16 cellular contexts compared by ENCODE assay signal in genomic region chr16:47712276-47713224, GRCh38.
A peak's percentile ranks its signal among the peaks of the same experiment; 100 is the strongest.
DNase-seq lines count a peak whose midpoint lies in the region; ATAC-seq, FAIRE-seq and TF ChIP-seq lines count a peak whose summit lies in the region.
"Had no signal": no experiment of that assay in that cellular context is flagged by ENCODE, and none has a peak within 500 bp of the region (broad histone marks: within the 10 kb centered on the region; RNA-seq: fewer than 3 reads in every experiment).

No MANE protein-coding gene starts in this region.

- H2AFZ ChIP-seq in K562 (ENCODE audit: low read depth, low read length): no peak overlapping the region

- H3K4me1 ChIP-seq in K562 (replicated peaks in 1 of 2; ENCODE audit: control insufficient read depth in 2 of 2, insufficient read depth in 2 of 2, low read length in 2 of 2) (peaks cover 0 to 5% of the 10 kb centered on the region in 2 experiments; a peak in 2 of 5 replicates), spleen (peaks cover 0 to 5% (median 0%) of the 10 kb centered on the region in 6 donors)
- H3K4me1 ChIP-seq: heart left ventricle, left lung had no signal

- H3K9me3 Mint-ChIP-seq in activated CD8-positive, alpha-beta memory T cell treated with anti-CD3 and anti-CD28 coated beads, Interleukin-2, amount 10 ng/mL, durations not matched to agents 7 days and 5 days (ENCODE audit: low read depth): no peaks in the 10 kb centered on the region
- H3K9me3 Mint-ChIP-seq: activated naive CD4-positive, alpha-beta T cell treated with anti-CD3 and anti-CD28 coated beads, Interleukin-2, amount 10 ng/mL, durations not matched to agents 7 days and 5 days had no signal

- no peaks in the 10 kb centered on the region for H3K9me1 ChIP-seq in K562 (ENCODE audit: control insufficient read depth, insufficient read depth, low read length)

- peak; percentile 29 for ATAC-seq in activated CD8-positive, alpha-beta memory T cell treated with anti-CD3 and anti-CD28 coated beads, Interleukin-2, amount 10 ng/mL, durations not matched to agents 7 days and 5 days
- ATAC-seq in HG03442 (IDR thresholded peaks at IDR 0.05; ENCODE audit: unreplicated experiment): peak; percentile 8
- ATAC-seq in K562: peak; percentile 31
- ATAC-seq: left lung had no signal

- TF ChIP-seq CTCF in K562 (IDR thresholded peaks at IDR 0.05 in 2 of 3, conservative IDR thresholded peaks at IDR 0.05 in 1 of 3; ENCODE audit: insufficient read depth in 2 of 3, low read depth in 1 of 3, low read length in 3 of 3) (no peak), spleen (IDR thresholded peaks at IDR 0.05 in 8 of 11, conservative IDR thresholded peaks at IDR 0.05 in 3 of 11) (no peak)

- peaks cover 15% of the 10 kb centered on the region for H3K27me3 Mint-ChIP-seq in activated CD8-positive, alpha-beta memory T cell treated with anti-CD3 and anti-CD28 coated beads, Interleukin-2, amount 10 ng/mL, durations not matched to agents 7 days and 5 days
- H3K27me3 Mint-ChIP-seq: activated naive CD4-positive, alpha-beta T cell treated with anti-CD3 and anti-CD28 coated beads, Interleukin-2, amount 10 ng/mL, durations not matched to agents 7 days and 5 days had no signal

- H3K36me3 ChIP-seq in K562 (ENCODE audit: control insufficient read depth, insufficient read depth, low read length) (no peaks in the 10 kb centered on the region), spleen (no peaks in the 10 kb centered on the region)
- H3K36me3 ChIP-seq: heart left ventricle, left lung had no signal

- in situ Hi-C loops in K562 (cut with MboI): no loop called here

- no peak overlapping the region for H3K4me3 ChIP-seq in K562
- H3K4me3 ChIP-seq in spleen: no peak overlapping the region
- H3K4me3 ChIP-seq: heart left ventricle, left lung had no signal

- CTCF ChIA-PET in activated CD8-positive, alpha-beta memory T cell treated with anti-CD3 and anti-CD28 coated beads, Interleukin-2, amount 10 ng/mL, durations not matched to agents 7 days and 5 days (lab: Charles Lee): interaction anchor here (1.1 to 1.2 kb wide), 2 partner anchors 11 to 569 kb away, joined by 3 read pairs; partner anchors contain the start of gene NETO2
- CTCF ChIA-PET in K562 (lab: Yijun Ruan, JAX; ENCODE audit: low intra/inter-chr PET ratio): no interaction called here

- no peak for TF ChIP-seq EP300 in K562 (IDR thresholded peaks at IDR 0.05; ENCODE audit: low read length)

- 35% methylated on average over 14 of the region's 17 CpGs for WGBS in K562 (ENCODE audit: insufficient coverage, low coverage, missing lambda C conversion rate)
- 72 to 85% (median 81%) methylated on average over 17 of the region's 17 CpGs for WGBS in spleen, 5 donors

- no peaks in the 10 kb centered on the region for H3K79me2 ChIP-seq in K562 (ENCODE audit: control insufficient read depth, insufficient read depth, low read length)

- H3K27ac ChIP-seq in K562 (ENCODE audit: extremely low read depth, low read depth, low read length) (no peak overlapping the region), spleen (no peak overlapping the region)
- H3K27ac ChIP-seq: heart left ventricle had no signal

- TF ChIP-seq RAD21 in K562 (CRISPR knock-in tag; conservative IDR thresholded peaks at IDR 0.05 in 1 of 2, IDR thresholded peaks at IDR 0.05 in 1 of 2): no peak

- POLR2A ChIA-PET in K562 (lab: Yijun Ruan, JAX): no interaction called here

- H3K4me1 Mint-ChIP-seq in activated CD8-positive, alpha-beta memory T cell treated with anti-CD3 and anti-CD28 coated beads, Interleukin-2, amount 10 ng/mL, durations not matched to agents 7 days and 5 days: peaks cover 23% of the 10 kb centered on the region
- H3K4me1 Mint-ChIP-seq: activated naive CD4-positive, alpha-beta T cell treated with anti-CD3 and anti-CD28 coated beads, Interleukin-2, amount 10 ng/mL, durations not matched to agents 7 days and 5 days had no signal

- H4K20me1 ChIP-seq in K562 (replicated peaks; ENCODE audit: control insufficient read depth, insufficient read depth, low read length): no peaks in the 10 kb centered on the region

- BruUV-seq in K562 (replicated peaks; lab: Mats Ljungman, UMichigan): no TSS peak

- H3K9ac ChIP-seq in K562 (ENCODE audit: insufficient read depth in 1 of 2, low read depth in 2 of 2, low read length in 2 of 2): no peak overlapping the region

- H3K27me3 ChIP-seq in K562 (ENCODE audit: control insufficient read depth in 2 of 2, insufficient read depth in 2 of 2, low read length in 2 of 2): peaks cover 2 to 8% of the 10 kb centered on the region in 2 experiments; a peak in 3 of 5 replicates
- H3K27me3 ChIP-seq in spleen (replicated peaks in 1 of 7): no peaks in the 10 kb centered on the region
- H3K27me3 ChIP-seq: left lung had no signal

- no peak overlapping the region for H3K4me2 ChIP-seq in K562 (ENCODE audit: insufficient read depth, low read length)

- H3K9me3 ChIP-seq in K562 (replicated peaks; ENCODE audit: control insufficient read depth, insufficient read depth, low read depth, low read length) (no peaks in the 10 kb centered on the region), spleen (no peaks in the 10 kb centered on the region)
- H3K9me3 ChIP-seq: Caco-2, heart left ventricle, left lung had no signal

- H3K4me3 Mint-ChIP-seq in activated CD8-positive, alpha-beta memory T cell treated with anti-CD3 and anti-CD28 coated beads, Interleukin-2, amount 10 ng/mL, durations not matched to agents 7 days and 5 days: no peak overlapping the region
- H3K4me3 Mint-ChIP-seq: activated naive CD4-positive, alpha-beta T cell treated with anti-CD3 and anti-CD28 coated beads, Interleukin-2, amount 10 ng/mL, durations not matched to agents 7 days and 5 days had no signal

- no peaks in the 10 kb centered on the region for H3K36me3 Mint-ChIP-seq in activated CD8-positive, alpha-beta memory T cell treated with anti-CD3 and anti-CD28 coated beads, Interleukin-2, amount 10 ng/mL, durations not matched to agents 7 days and 5 days
- H3K36me3 Mint-ChIP-seq: activated naive CD4-positive, alpha-beta T cell treated with anti-CD3 and anti-CD28 coated beads, Interleukin-2, amount 10 ng/mL, durations not matched to agents 7 days and 5 days had no signal

- H3K27ac Mint-ChIP-seq in activated CD8-positive, alpha-beta memory T cell treated with anti-CD3 and anti-CD28 coated beads, Interleukin-2, amount 10 ng/mL, durations not matched to agents 7 days and 5 days: peak overlapping the region; percentile 13
- H3K27ac Mint-ChIP-seq: activated naive CD4-positive, alpha-beta T cell treated with anti-CD3 and anti-CD28 coated beads, Interleukin-2, amount 10 ng/mL, durations not matched to agents 7 days and 5 days had no signal

- peak; percentile 42 for FAIRE-seq in K562 (lab: Jason Lieb, UNC)

- TF ChIP-seq POLR2A in K562 (conservative IDR thresholded peaks at IDR 0.05): no peak
- TF ChIP-seq POLR2A in spleen (IDR thresholded peaks at IDR 0.05): no peak

- no peak for DNase-seq in activated CD8-positive, alpha-beta memory T cell treated with anti-CD3 and anti-CD28 coated beads, Interleukin-2, amount 10 ng/mL, durations not matched to agents 7 days and 5 days
- no peak for DNase-seq in activated CD8-positive, alpha-beta memory T cell treated with anti-CD3 and anti-CD28 coated beads for 24 hours
- DNase-seq in K562 (ENCODE audit: extremely low read depth in 1 of 4, low spot score in 3 of 4) (peak in 1 of 4 experiments; percentile 11), spleen (peak; percentile 76), NCI-H2227 treated with DMSO at 0.1 percent for 48 hours (lab: John Stamatoyannopoulos, UW) (no peak), SHP77 treated with DMSO at 0.1 percent for 48 hours (lab: John Stamatoyannopoulos, UW) (no peak), anterior cingulate cortex (lab: John Stamatoyannopoulos, UW) (no peak)
- DNase-seq: ACHN; activated naive CD4-positive, alpha-beta T cell treated with anti-CD3 and anti-CD28 coated beads, Interleukin-2, amount 10 ng/mL, durations not matched to agents 7 days and 5 days; Caco-2; central memory CD4-positive, alpha-beta T cell; heart left ventricle; NCI-H1105; T-helper 9 cell had no signal

- intact Hi-C loops in K562 (cut with micrococcal nuclease): no loop called here
- intact Hi-C loops in spleen (cut with DNase I; ENCODE audit: low total_unique reads): no loop called here

TF ChIP-seq in K562, 482 proteins besides CTCF, POLR2A, EP300 and RAD21:
- TF ChIP-seq PKNOX1 (IDR thresholded peaks at IDR 0.05): peak; percentile 88
- no peak for TF ChIP-seq CTBP1 (IDR thresholded peaks at IDR 0.05; ENCODE audit: borderline replicate concordance)
- TF ChIP-seq POLR2G (IDR thresholded peaks at IDR 0.05; ENCODE audit: low read depth, low read length): peak; percentile 46
